In genomic region chr2:61905372-61906186, GRCh38 we compare ENCODE assay signal across 8 cellular contexts. TPM values are rescaled to one million over a fixed set of nuclear protein-coding genes. Genes with fewer than 3 reads are reported as not detected.
DNase-seq lines count a peak whose midpoint lies in the region; ATAC-seq and TF ChIP-seq lines count a peak whose summit lies in the region.

COMMD1 (plus strand) TSS chr2:61905674; CDS start chr2:61905679, 5 bp downstream.

- H3K27me3 ChIP-seq in adipocyte (replicated peaks; ENCODE audit: control insufficient read depth, insufficient read depth, low read length): no peaks in the 10 kb centered on the region
- H3K27me3 ChIP-seq in heart left ventricle: no peaks in the 10 kb centered on the region
- no peaks in the 10 kb centered on the region for H3K27me3 ChIP-seq in upper lobe of left lung

- intact Hi-C loops in heart left ventricle (cut with DNase I) (no loop called here), posterior vena cava (cut with DNase I) (no loop called here)

- no peak for TF ChIP-seq EP300 in upper lobe of left lung (IDR thresholded peaks at IDR 0.05)

- H3K4me3 ChIP-seq in adipocyte (ENCODE audit: low read length) (peak within 1 kb of the TSS; percentile 98), heart left ventricle (peak within 1 kb of the TSS; percentile 57 to 90 (median 76)), upper lobe of left lung (peak within 1 kb of the TSS; percentile 61 to 92 (median 88))

- peak in 1 of 2 donors; percentile 58 for TF ChIP-seq POLR2A in heart left ventricle (IDR thresholded peaks at IDR 0.05)
- peak in 3 of 4 donors; percentile 41 to 82 (median 42) for TF ChIP-seq POLR2A in upper lobe of left lung (IDR thresholded peaks at IDR 0.05)

- H3K4me1 ChIP-seq in adipocyte (ENCODE audit: control insufficient read depth, insufficient read depth, low read length): peaks cover 11% of the 10 kb centered on the region
- peaks cover 0 to 41% (median 17%) of the 10 kb centered on the region in 12 donors for H3K4me1 ChIP-seq in heart left ventricle
- H3K4me1 ChIP-seq in upper lobe of left lung: peaks cover 9 to 31% (median 13%) of the 10 kb centered on the region in 4 donors

- peak within 1 kb of the TSS; percentile 97 for H3K9ac ChIP-seq in adipocyte (ENCODE audit: low read length)

- ATAC-seq in T-cell (replicated peaks in 1 of 4): peak; percentile 99
- peak; percentile 92 to 99 (median 98) for ATAC-seq in heart left ventricle
- peak; percentile 95 to 99 for ATAC-seq in upper lobe of left lung (ENCODE audit: low FRiP score in 2 of 2)

- peaks cover 21 to 30% (median 29%) of the 10 kb centered on the region in 3 donors for H3K4me1 Mint-ChIP-seq in T-cell

- POLR2A ChIA-PET in HEK293T (lab: Yijun Ruan, JAX): interaction anchor here (0.8 to 1.7 kb wide), 5 partner anchors 8 to 296 kb away, joined by 3 to 6 read pairs (median 4); partner anchors contain the start of gene FAM161A
- POLR2A ChIA-PET in T-cell (lab: Charles Lee): interaction anchor here in 1 of 2 donors (0.6 kb wide), 1 partner anchor 637 kb away, joined by 14 read pairs; no protein-coding TSS in a partner anchor

- no peaks in the 10 kb centered on the region for H3K9me3 Mint-ChIP-seq in T-cell

- peak within 1 kb of the TSS; percentile 94 to 99 (median 95) for H3K4me3 Mint-ChIP-seq in T-cell

- no peaks in the 10 kb centered on the region for H3K36me3 Mint-ChIP-seq in T-cell

- TF ChIP-seq CTCF in GM10266 (IDR thresholded peaks at IDR 0.05; ENCODE audit: control insufficient read depth, insufficient read depth, low read depth, missing control alignments) (no peak), heart left ventricle (IDR thresholded peaks at IDR 0.05) (no peak), upper lobe of left lung (IDR thresholded peaks at IDR 0.05) (no peak)

- H3K9me3 ChIP-seq in adipocyte (ENCODE audit: control insufficient read depth, low read length) (no peaks in the 10 kb centered on the region), heart left ventricle (no peaks in the 10 kb centered on the region), upper lobe of left lung (no peaks in the 10 kb centered on the region)

- H3K27ac ChIP-seq in heart left ventricle (peak within 1 kb of the TSS in 11 of 12 donors; percentile 47 to 80 (median 73)), upper lobe of left lung (peak within 1 kb of the TSS; percentile 27 to 83 (median 81))

- H3K36me3 ChIP-seq in adipocyte (ENCODE audit: control insufficient read depth, insufficient read depth, low read length, severe bottlenecking) (no peaks in the 10 kb centered on the region), heart left ventricle (no peaks in the 10 kb centered on the region), upper lobe of left lung (no peaks in the 10 kb centered on the region)

- no peaks in the 10 kb centered on the region for H3K27me3 Mint-ChIP-seq in T-cell

- WGBS in heart left ventricle, 4 donors: 1 to 2% (median 1%) methylated on average over 15 to 33 of the region's 33 CpGs
- WGBS in upper lobe of left lung, 2 donors: 1 to 3% methylated on average over 15 of the region's 33 CpGs

- CTCF ChIA-PET in HEK293T (lab: Yijun Ruan, JAX) (interaction anchor here (1.2 kb wide), 1 partner anchor 39 kb away, joined by 3 read pairs; no protein-coding TSS in a partner anchor), T-cell (lab: Charles Lee) (interaction anchor here (0.5 to 1.6 kb wide), 6 partner anchors 12 to 1023 kb away, joined by 3 to 11 read pairs (median 4); no protein-coding TSS in a partner anchor)

- peak within 1 kb of the TSS; percentile 67 to 86 for H3K27ac Mint-ChIP-seq in T-cell

- DNase-seq in GM10266 (ENCODE audit: extremely low spot score) (peak; percentile 73), HEK293T (ENCODE audit: extremely low spot score) (peak; percentile 71), MV-4-11 (lab: John Stamatoyannopoulos, UW) (peak; percentile 62), T-cell (peak; percentile 65 to 86 (median 76)), adipocyte (ENCODE audit: low read depth) (peak; percentile 90), heart left ventricle (peak; percentile 83 to 91 (median 88)), posterior vena cava (ENCODE audit: low spot score) (peak; percentile 94), upper lobe of left lung (peak; percentile 87 to 96)

TF ChIP-seq in HEK293T, 16 proteins besides CTCF, POLR2A, EP300 and RAD21:
- no peak for TF ChIP-seq HDGF (IDR thresholded peaks at IDR 0.05; ENCODE audit: borderline replicate concordance)
- peak; percentile 58 for TF ChIP-seq L3MBTL2 (conservative IDR thresholded peaks at IDR 0.05)
- no peak for TF ChIP-seq ZNF384 (IDR thresholded peaks at IDR 0.05)
- TF ChIP-seq FOXA1 (IDR thresholded peaks at IDR 0.05): no peak
- no peak for TF ChIP-seq FOXM1 (IDR thresholded peaks at IDR 0.05; ENCODE audit: borderline replicate concordance)
TF ChIP-seq in HEK293T: peak in this region for 1.

RNA-seq across cellular contexts. Expression of gene COMMD1, which starts in this region (rescaled TPM):
- total RNA-seq in T-cell: 10 to 100 TPM; 18.2 to 23.8 (median 19.6) TPM
- 10 to 100 TPM; 50.1 to 79.6 (median 64.2) TPM for total RNA-seq in heart left ventricle
- polyA plus RNA-seq in heart left ventricle: 10 to 100 TPM; 71.4 to 99.5 TPM
- 10 to 100 TPM; 33.0 to 35.1 TPM for total RNA-seq in posterior vena cava
- 10 to 100 TPM; 27.0 to 59.7 (median 35.6) TPM for total RNA-seq in upper lobe of left lung

Comparison
In these comparisons a context has a peak if more than half of its experiments do, and no peak if none do; other contexts are left out.
1. Peak in every context shown above with its lines: DNase-seq, ATAC-seq, H3K4me3 ChIP-seq and H3K27ac ChIP-seq.